In genomic region chr12:53492830-53493609, GRCh38 we compare ENCODE assay signal across 8 cellular contexts. TPM values are rescaled to one million over a fixed set of nuclear protein-coding genes. Genes with fewer than 3 reads are reported as not detected.
DNase-seq lines count a peak whose midpoint lies in the region; ATAC-seq and TF ChIP-seq lines count a peak whose summit lies in the region.

No MANE protein-coding gene starts in this region.

- peak overlapping the region; percentile 61 for H3K9ac ChIP-seq in endodermal cell (ENCODE audit: extremely low read depth, low read length, poor library complexity, severe bottlenecking)

- peak overlapping the region; percentile 91 for H3K27ac Mint-ChIP-seq in CD8-positive, alpha-beta T cell
- H3K27ac Mint-ChIP-seq in endodermal cell (peak overlapping the region; percentile 97), mesothelial cell of epicardium (peak overlapping the region; percentile 99)

- H3K9me3 Mint-ChIP-seq in CD8-positive, alpha-beta T cell: no peaks in the 10 kb centered on the region
- no peaks in the 10 kb centered on the region for H3K9me3 Mint-ChIP-seq in endodermal cell
- no peaks in the 10 kb centered on the region for H3K9me3 Mint-ChIP-seq in mesothelial cell of epicardium

- peaks cover 20% of the 10 kb centered on the region for H3K4me1 ChIP-seq in CD8-positive, alpha-beta T cell (ENCODE audit: insufficient read depth, low read length)
- H3K4me1 ChIP-seq in endodermal cell (ENCODE audit: control insufficient read depth, insufficient read depth, low read length): peaks cover 16% of the 10 kb centered on the region

- intact Hi-C loops in CD8-positive, alpha-beta T cell (cut with DNase I, micrococcal nuclease): loop anchor here (1.0 to 2.0 kb wide), 4 partner anchors 8 to 134 kb away; partner anchors contain the start of genes ATF7 (in 1 of the 2), PCBP2 (in 1 of the 2) and TARBP2 (in 1 of the 2)

- H3K4me1 Mint-ChIP-seq in CD8-positive, alpha-beta T cell (ENCODE audit: low read depth): peaks cover 38% of the 10 kb centered on the region
- H3K4me1 Mint-ChIP-seq in endodermal cell (peaks cover 31% of the 10 kb centered on the region), mesothelial cell of epicardium (peaks cover 36% of the 10 kb centered on the region)

- DNase-seq in CD8-positive, alpha-beta T cell: peak; percentile 66 to 88 (median 84)
- DNase-seq in HT1080 (ENCODE audit: low read depth) (peak; percentile 87), NOMO-1 treated with DMSO at 0.1 percent for 48 hours (lab: John Stamatoyannopoulos, UW; ENCODE audit: unreplicated experiment) (peak; percentile 82), endodermal cell (peak; percentile 100), mesothelial cell of epicardium (ENCODE audit: low spot score in 2 of 2, unreplicated experiment in 2 of 2) (peak; percentile 91 to 95)
- peak; percentile 85 for DNase-seq in activated CD8-positive, alpha-beta memory T cell treated with anti-CD3 and anti-CD28 coated beads, Interleukin-2, amount 50 U/mL, for 4 hours
- DNase-seq in stimulated activated CD8-positive, alpha-beta memory T cell treated with anti-CD3 and anti-CD28 coated beads, Interleukin-15, amount 100 ng/mL, for 24 hours (ENCODE audit: low read depth): peak; percentile 74

- CTCF ChIA-PET in CD8-positive, alpha-beta T cell (lab: Charles Lee): interaction anchor here (1.0 to 1.8 kb wide), 5 partner anchors 11 to 42 kb away, joined by 3 to 11 read pairs (median 4); no protein-coding TSS in a partner anchor

- WGBS in endodermal cell (ENCODE audit: insufficient coverage in 1 of 2, insufficient read length in 1 of 2), 2 experiments: 2 to 4% methylated on average over 22 to 51 of the region's 52 CpGs

- no peaks in the 10 kb centered on the region for H3K36me3 Mint-ChIP-seq in CD8-positive, alpha-beta T cell
- no peaks in the 10 kb centered on the region for H3K36me3 Mint-ChIP-seq in endodermal cell (ENCODE audit: low read depth)
- H3K36me3 Mint-ChIP-seq in mesothelial cell of epicardium: no peaks in the 10 kb centered on the region

- H3K27ac ChIP-seq in CD8-positive, alpha-beta T cell (ENCODE audit: low read depth, low read length): peak overlapping the region; percentile 67
- H3K27ac ChIP-seq in endodermal cell (ENCODE audit: low read depth, low read length): peak overlapping the region; percentile 78

- peak overlapping the region; percentile 89 for H3K4me3 Mint-ChIP-seq in CD8-positive, alpha-beta T cell
- H3K4me3 Mint-ChIP-seq in endodermal cell: peak overlapping the region; percentile 67
- peak overlapping the region; percentile 88 for H3K4me3 Mint-ChIP-seq in mesothelial cell of epicardium

- peak; percentile 93 for ATAC-seq in CD8-positive, alpha-beta T cell
- peak; percentile 89 for ATAC-seq in GM19467 (IDR thresholded peaks at IDR 0.05; ENCODE audit: unreplicated experiment)

- H3K9me3 ChIP-seq in CD8-positive, alpha-beta T cell (ENCODE audit: low read length): no peaks in the 10 kb centered on the region
- H3K9me3 ChIP-seq in endodermal cell (ENCODE audit: control insufficient read depth, low read length): no peaks in the 10 kb centered on the region

- no peaks in the 10 kb centered on the region for H3K27me3 Mint-ChIP-seq in CD8-positive, alpha-beta T cell (ENCODE audit: low read depth)
- H3K27me3 Mint-ChIP-seq in endodermal cell (ENCODE audit: insufficient read depth) (peaks cover 4% of the 10 kb centered on the region), mesothelial cell of epicardium (ENCODE audit: low read depth) (no peaks in the 10 kb centered on the region)

- no peaks in the 10 kb centered on the region for H3K36me3 ChIP-seq in CD8-positive, alpha-beta T cell (ENCODE audit: insufficient read depth, low read length)
- H3K36me3 ChIP-seq in endodermal cell (ENCODE audit: control insufficient read depth, insufficient read depth, low read length): no peaks in the 10 kb centered on the region

- POLR2A ChIA-PET in CD8-positive, alpha-beta T cell (lab: Charles Lee): interaction anchor here (0.9 to 2.3 kb wide), 9 partner anchors 8 to 171 kb away, joined by 3 to 18 read pairs (median 3); partner anchors contain the start of gene TARBP2

- TF ChIP-seq CTCF in CD8-positive, alpha-beta T cell (IDR thresholded peaks at IDR 0.05): no peak
- TF ChIP-seq CTCF in endodermal cell (conservative IDR thresholded peaks at IDR 0.05) (no peak), mesothelial cell of epicardium (IDR thresholded peaks at IDR 0.05; ENCODE audit: unreplicated experiment) (no peak)

- peak overlapping the region; percentile 66 for H3K4me3 ChIP-seq in CD8-positive, alpha-beta T cell (ENCODE audit: low read depth, low read length)
- H3K4me3 ChIP-seq in endodermal cell (ENCODE audit: low read length): peak overlapping the region; percentile 86

- no peaks in the 10 kb centered on the region for H3K27me3 ChIP-seq in CD8-positive, alpha-beta T cell (ENCODE audit: insufficient read depth, low read length)
- no peaks in the 10 kb centered on the region for H3K27me3 ChIP-seq in endodermal cell (ENCODE audit: control insufficient read depth, insufficient read depth, low read length, poor library complexity, severe bottlenecking)

RNA-seq across cellular contexts. Expression of gene MAP3K12, which starts 6.2 kb away (rescaled TPM):
- 10 to 100 TPM; 11.1 to 12.9 TPM for total RNA-seq in CD8-positive, alpha-beta T cell
- total RNA-seq in HT1080 (2014; rRNA removed; shearing (Covaris generic)): 12.3 and 18.9 TPM in 2 replicates
- 6.9 and 9.9 TPM in 2 replicates for polyA plus RNA-seq in HT1080 (2015; cell fraction: cytosol; rRNA removed)
- polyA plus RNA-seq in HT1080 (2015; cell fraction: nucleus; rRNA removed): 76.6 and 83.4 TPM in 2 replicates
- total RNA-seq in endodermal cell: 1 to 10 TPM; 5.5 to 8.1 TPM
- 27.5 TPM for polyA plus RNA-seq in endodermal cell (2013, experiment 1 of 2)
- polyA plus RNA-seq in endodermal cell (2013, experiment 2 of 2): 21.6 TPM
- total RNA-seq in mesothelial cell of epicardium: 35.4 to 41.8 TPM (median 37.0 TPM) in 3 replicates

RNA-seq across cellular contexts. Expression of gene TARBP2, which starts 8.1 kb away (rescaled TPM):
- total RNA-seq in CD8-positive, alpha-beta T cell: 10 to 100 TPM; 22.9 to 23.9 TPM
- 88.1 and 98.4 TPM in 2 replicates for total RNA-seq in HT1080 (2014; rRNA removed; shearing (Covaris generic))
- polyA plus RNA-seq in HT1080 (2015; cell fraction: cytosol; rRNA removed): 33.6 and 42.4 TPM in 2 replicates
- polyA plus RNA-seq in HT1080 (2015; cell fraction: nucleus; rRNA removed): 88.7 and 97.6 TPM in 2 replicates
- 10 to 100 TPM; 48.4 to 60.3 TPM for total RNA-seq in endodermal cell
- 60.9 TPM for polyA plus RNA-seq in endodermal cell (2013, experiment 1 of 2)
- 51.7 TPM for polyA plus RNA-seq in endodermal cell (2013, experiment 2 of 2)
- total RNA-seq in mesothelial cell of epicardium: 45.6 to 50.5 TPM (median 50.4 TPM) in 3 replicates

RNA-seq across cellular contexts. Expression of gene NPFF, which starts 14.3 kb away (rescaled TPM):
- not detected for total RNA-seq in CD8-positive, alpha-beta T cell
- not detected in 2 replicates for total RNA-seq in HT1080 (2014; rRNA removed; shearing (Covaris generic))
- not detected in 2 replicates for polyA plus RNA-seq in HT1080 (2015; cell fraction: cytosol; rRNA removed)
- not detected in 2 replicates for polyA plus RNA-seq in HT1080 (2015; cell fraction: nucleus; rRNA removed)
- total RNA-seq in endodermal cell (not detected), mesothelial cell of epicardium (not detected in 3 replicates)
- polyA plus RNA-seq in endodermal cell (2013, experiment 1 of 2): 0.85 TPM
- polyA plus RNA-seq in endodermal cell (2013, experiment 2 of 2): not detected

RNA-seq across cellular contexts. Expression of gene PCBP2, which starts 41.1 kb away (rescaled TPM):
- total RNA-seq in CD8-positive, alpha-beta T cell: 1,000 to 10,000 TPM; 1,250 to 1,255 TPM
- 166 and 243 TPM in 2 replicates for total RNA-seq in HT1080 (2014; rRNA removed; shearing (Covaris generic))
- polyA plus RNA-seq in HT1080 (2015; cell fraction: cytosol; rRNA removed): 660 and 801 TPM in 2 replicates
- 739 and 834 TPM in 2 replicates for polyA plus RNA-seq in HT1080 (2015; cell fraction: nucleus; rRNA removed)
- total RNA-seq in endodermal cell (1,000 to 10,000 TPM; 1,281 to 1,338 TPM), mesothelial cell of epicardium (1,058 to 1,073 TPM (median 1,066 TPM) in 3 replicates)
- 1,028 TPM for polyA plus RNA-seq in endodermal cell (2013, experiment 1 of 2)
- polyA plus RNA-seq in endodermal cell (2013, experiment 2 of 2): 890 TPM

RNA-seq across cellular contexts. Expression of gene PRR13, which starts 51.5 kb away (rescaled TPM):
- total RNA-seq in CD8-positive, alpha-beta T cell: 100 to 1,000 TPM; 131 to 155 TPM
- 70.7 and 100 TPM in 2 replicates for total RNA-seq in HT1080 (2014; rRNA removed; shearing (Covaris generic))
- 89.7 and 99.4 TPM in 2 replicates for polyA plus RNA-seq in HT1080 (2015; cell fraction: cytosol; rRNA removed)
- 46.5 and 55.1 TPM in 2 replicates for polyA plus RNA-seq in HT1080 (2015; cell fraction: nucleus; rRNA removed)
- total RNA-seq in endodermal cell: 100 to 1,000 TPM; 184 to 209 TPM
- 101 TPM for polyA plus RNA-seq in endodermal cell (2013, experiment 1 of 2)
- 95.7 TPM for polyA plus RNA-seq in endodermal cell (2013, experiment 2 of 2)
- 74.1 to 87.4 TPM (median 76.2 TPM) in 3 replicates for total RNA-seq in mesothelial cell of epicardium

Comparison
In these comparisons a context has a peak if more than half of its experiments do, and no peak if none do; other contexts are left out.
1. Peak in every context shown above with its lines: DNase-seq, ATAC-seq, H3K4me3 ChIP-seq and H3K27ac ChIP-seq.